Comparison of ENCODE assay signal across 19 cellular contexts in the genomic region with DNA sequence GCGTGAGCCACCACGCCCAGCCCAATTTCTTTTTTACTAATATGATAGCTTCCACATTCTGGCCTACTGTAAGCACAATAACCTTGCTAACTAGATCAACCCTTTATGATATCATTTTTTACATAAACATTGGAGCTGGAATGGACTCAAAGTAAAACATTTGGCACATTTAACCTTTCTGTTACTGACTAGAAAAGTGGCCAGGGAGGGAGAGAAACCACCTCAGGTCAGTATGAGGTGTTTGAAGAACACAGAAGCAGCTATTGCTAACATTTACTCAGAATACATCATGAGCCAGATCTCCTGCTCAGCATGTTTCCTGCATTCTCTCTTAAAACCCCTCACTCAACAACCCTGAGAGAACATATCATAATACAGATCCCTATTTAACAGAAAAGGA. TPM values are rescaled to one million over a fixed set of nuclear protein-coding genes. Genes with fewer than 3 reads are reported as not detected.
DNase-seq lines count a peak whose midpoint lies in the region; ATAC-seq, FAIRE-seq and TF ChIP-seq lines count a peak whose summit lies in the region.
"Had no signal": no experiment of that assay in that cellular context is flagged by ENCODE, and none has a peak within 500 bp of the region (broad histone marks: within the 10 kb centered on the region; RNA-seq: fewer than 3 reads in every experiment).

No MANE protein-coding gene starts in this region.

- intact Hi-C loops in IMR-90 (cut with micrococcal nuclease), result no loop called here
- intact Hi-C loops in pancreas (cut with DNase I), result no loop called here

- no peak overlapping the region for H3K18ac ChIP-seq in IMR-90 (ENCODE audit: low read depth, low read length)

- no peaks in the 10 kb centered on the region for H3K9me3 Mint-ChIP-seq in WTC11
- H3K9me3 Mint-ChIP-seq: CD8-positive, alpha-beta T cell; IgD-negative memory B cell had no signal

- H3K4me3 ChIP-seq in IMR-90 (ENCODE audit: insufficient read depth, low read depth, low read length), result no peak overlapping the region
- no peak overlapping the region for H3K4me3 ChIP-seq in pancreas
- H3K4me3 ChIP-seq: BLaER1 treated with 17β-estradiol and CSF1 and Interleukin-3, amounts not matched to agents 10 nM and 100 nM; GM23248 had no signal

- no peak overlapping the region for H3K4me3 Mint-ChIP-seq in WTC11
- H3K4me3 Mint-ChIP-seq: B cell; CD8-positive, alpha-beta T cell; IgD-negative memory B cell had no signal

- ATAC-seq in IMR-90 (ENCODE audit: low read depth) (no peak), WTC11 (no peak), pancreas (peak; percentile 32 to 69 (median 44))
- ATAC-seq: CD8-positive, alpha-beta T cell had no signal

- H2AK9ac ChIP-seq in IMR-90 (replicated peaks; ENCODE audit: low read depth, low read length, poor library complexity), result no peak overlapping the region

- no CpG with 5 or more reads among the region's 2 CpGs for WGBS in IMR-90 (ENCODE audit: extremely low coverage in 2 of 2, insufficient read length in 1 of 2), 2 experiments
- 42 to 44% methylated on average over 2 of the region's 2 CpGs for WGBS in pancreas, 2 donors

- TF ChIP-seq CTCF in IMR-90 (conservative IDR thresholded peaks at IDR 0.05; ENCODE audit: low read depth, low read length), result no peak
- TF ChIP-seq CTCF in WTC11 (IDR thresholded peaks at IDR 0.05), result no peak
- no peak for TF ChIP-seq CTCF in pancreas (IDR thresholded peaks at IDR 0.05)

- H3K27me3 ChIP-seq in IMR-90 (ENCODE audit: control insufficient read depth, insufficient read depth, low read length) (no peaks in the 10 kb centered on the region), pancreas (no peaks in the 10 kb centered on the region)
- H3K27me3 ChIP-seq: BLaER1 treated with 17β-estradiol and CSF1 and Interleukin-3, amounts not matched to agents 10 nM and 100 nM had no signal

- DNase-seq in IMR-90, result peak; percentile 22
- no peak for DNase-seq in WTC11 (ENCODE audit: low spot score)
- DNase-seq in dermis blood vessel endothelial cell, result peak; percentile 17
- DNase-seq in pancreas, result no peak
- DNase-seq in DMS79 treated with DMSO at 0.1 percent for 48 hours (lab: John Stamatoyannopoulos, UW), result no peak
- no peak for DNase-seq in stimulated activated CD4-positive, alpha-beta T cell treated with anti-CD3 and anti-CD28 coated beads, Interleukin-12 subunit alpha, Interleukin-12 subunit beta, amount 100 ng/mL, for 4 hours
- no peak for DNase-seq in amniotic stem cell (lab: John Stamatoyannopoulos, UW)
- DNase-seq: Calu3; CD8-positive, alpha-beta T cell; DND-41; EL; GM23248; HCEC 1CT had no signal

- peaks cover 26 to 53% of the 10 kb centered on the region in 2 experiments for H3K79me1 ChIP-seq in IMR-90 (ENCODE audit: low read depth in 1 of 2, low read length in 2 of 2)

- H3K27ac Mint-ChIP-seq in WTC11, result peak overlapping the region; percentile 18
- H3K27ac Mint-ChIP-seq: B cell; CD8-positive, alpha-beta T cell had no signal

- H4K20me1 ChIP-seq in IMR-90 (ENCODE audit: insufficient read depth, low read length), result peaks cover 13% of the 10 kb centered on the region; the same call in 1 of the 2 replicates

- no peak overlapping the region for H3K14ac ChIP-seq in IMR-90 (replicated peaks; ENCODE audit: low read depth, low read length)

- H2AFZ ChIP-seq in IMR-90 (replicated peaks; ENCODE audit: low read length, poor library complexity), result no peak overlapping the region
- H2AFZ ChIP-seq: GM23248 had no signal

- H3K4me2 ChIP-seq in IMR-90 (ENCODE audit: low read depth, low read length), result no peak overlapping the region
- H3K4me2 ChIP-seq: BLaER1 treated with 17β-estradiol and CSF1 and Interleukin-3, amounts not matched to agents 10 nM and 100 nM had no signal

- H3K27me3 Mint-ChIP-seq in WTC11 (ENCODE audit: low read depth), result no peaks in the 10 kb centered on the region
- H3K27me3 Mint-ChIP-seq: B cell, IgD-negative memory B cell had no signal

- H2AK5ac ChIP-seq in IMR-90 (ENCODE audit: low read depth, low read length), result no peak overlapping the region

- no peak for TF ChIP-seq POLR2A in IMR-90 (IDR thresholded peaks at IDR 0.05; ENCODE audit: low read depth, low read length)

- H3K9me3 ChIP-seq in IMR-90 (ENCODE audit: control insufficient read depth, insufficient read depth, low read length) (no peaks in the 10 kb centered on the region), pancreas (no peaks in the 10 kb centered on the region)
- H3K9me3 ChIP-seq: BLaER1 treated with 17β-estradiol and CSF1 and Interleukin-3, amounts not matched to agents 10 nM and 100 nM had no signal

- H4K91ac ChIP-seq in IMR-90 (ENCODE audit: insufficient read depth, low read depth, low read length), result no peak overlapping the region

- dilution Hi-C loops in IMR-90 (cut with HindIII; ENCODE audit: low sequenced_read_pairs, unreplicated experiment), result no loop called here

- in situ Hi-C loops in IMR-90 (cut with MboI; ENCODE audit: low sequenced_read_pairs), result no loop called here

- no peak overlapping the region for H3K23ac ChIP-seq in IMR-90 (ENCODE audit: low read depth, low read length)

- H2BK120ac ChIP-seq in IMR-90 (ENCODE audit: low read depth, low read length), result no peak overlapping the region

- FAIRE-seq in pancreas (lab: Jason Lieb, UNC), result no peak
- FAIRE-seq: GM12891, H54, HTR-8/SVneo had no signal

- no peak for TF ChIP-seq RAD21 in IMR-90 (IDR thresholded peaks at IDR 0.05; ENCODE audit: low read length)

- no peak overlapping the region for H3K9ac ChIP-seq in IMR-90 (ENCODE audit: low read depth, low read length)
- H3K9ac ChIP-seq: BLaER1 treated with 17β-estradiol and CSF1 and Interleukin-3, amounts not matched to agents 10 nM and 100 nM; GM23248 had no signal

- no peaks in the 10 kb centered on the region for H3K36me3 Mint-ChIP-seq in WTC11
- H3K36me3 Mint-ChIP-seq: IgD-negative memory B cell had no signal

- CTCF ChIA-PET in IMR-90 (lab: Yijun Ruan, JAX), result no interaction called here
- CTCF ChIA-PET in WTC11 (lab: Charles Lee), result interaction anchor here (0.6 kb wide), 1 partner anchor 35 kb away, joined by 3 read pairs; no protein-coding TSS in a partner anchor

- H3K9me1 ChIP-seq in IMR-90 (ENCODE audit: insufficient read depth, low read length), result peaks cover 22% of the 10 kb centered on the region

- BruUV-seq in IMR-90 (replicated peaks; lab: Mats Ljungman, UMichigan), result no TSS peak

- H2BK20ac ChIP-seq in IMR-90 (ENCODE audit: low read depth, low read length), result no peak overlapping the region

- H2BK5ac ChIP-seq in IMR-90 (ENCODE audit: low read depth, low read length, poor library complexity, severe bottlenecking), result no peak overlapping the region

- H3K4me1 ChIP-seq in IMR-90 (ENCODE audit: control insufficient read depth, insufficient read depth, low read length) (peaks cover 25% of the 10 kb centered on the region), pancreas (peaks cover 22 to 35% (median 33%) of the 10 kb centered on the region in 3 donors)

- H3K4ac ChIP-seq in IMR-90 (ENCODE audit: low read depth, low read length), result no peak overlapping the region

- H2BK15ac ChIP-seq in IMR-90 (ENCODE audit: low read depth, low read length), result no peak overlapping the region

- H3K36me3 ChIP-seq in IMR-90 (ENCODE audit: control insufficient read depth, insufficient read depth, low read length) (no peaks in the 10 kb centered on the region), pancreas (no peaks in the 10 kb centered on the region)
- H3K36me3 ChIP-seq: BLaER1 treated with 17β-estradiol and CSF1 and Interleukin-3, amounts not matched to agents 10 nM and 100 nM had no signal

- peaks cover 29% of the 10 kb centered on the region for H3K4me1 Mint-ChIP-seq in WTC11

- no peak overlapping the region for H3K56ac ChIP-seq in IMR-90 (ENCODE audit: extremely low read depth, insufficient read depth, low read length)

- H3K27ac ChIP-seq in IMR-90 (ENCODE audit: insufficient read depth, low read length) (no peak overlapping the region), pancreas (peak overlapping the region in 3 of 4 donors; percentile 15 to 76 (median 63))
- H3K27ac ChIP-seq: BLaER1 treated with 17β-estradiol and CSF1 and Interleukin-3, amounts not matched to agents 10 nM and 100 nM; GM23248 had no signal

- POLR2A ChIA-PET in IMR-90 (lab: Charles Lee; ENCODE audit: unreplicated experiment), result no interaction called here
- POLR2A ChIA-PET in WTC11 (lab: Charles Lee), result no interaction called here

- no peak overlapping the region for H4K8ac ChIP-seq in IMR-90 (ENCODE audit: low read depth in 2 of 2, low read length in 2 of 2)

- H4K5ac ChIP-seq in IMR-90 (ENCODE audit: low read depth, low read length), result no peak overlapping the region

TF ChIP-seq in IMR-90, 13 proteins besides CTCF, POLR2A, EP300 and RAD21 (continues in another document):
- TF ChIP-seq NFE2L2 (IDR thresholded peaks at IDR 0.05; ENCODE audit: low read depth, low read length), result no peak
- TF ChIP-seq RFX5 (IDR thresholded peaks at IDR 0.05; ENCODE audit: low read depth, low read length), result no peak
- TF ChIP-seq, protein P1, sequence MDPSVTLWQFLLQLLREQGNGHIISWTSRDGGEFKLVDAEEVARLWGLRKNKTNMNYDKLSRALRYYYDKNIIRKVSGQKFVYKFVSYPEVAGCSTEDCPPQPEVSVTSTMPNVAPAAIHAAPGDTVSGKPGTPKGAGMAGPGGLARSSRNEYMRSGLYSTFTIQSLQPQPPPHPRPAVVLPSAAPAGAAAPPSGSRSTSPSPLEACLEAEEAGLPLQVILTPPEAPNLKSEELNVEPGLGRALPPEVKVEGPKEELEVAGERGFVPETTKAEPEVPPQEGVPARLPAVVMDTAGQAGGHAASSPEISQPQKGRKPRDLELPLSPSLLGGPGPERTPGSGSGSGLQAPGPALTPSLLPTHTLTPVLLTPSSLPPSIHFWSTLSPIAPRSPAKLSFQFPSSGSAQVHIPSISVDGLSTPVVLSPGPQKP (IDR thresholded peaks at IDR 0.05; ENCODE audit: borderline replicate concordance, low read depth, low read length), result no peak

RNA-seq across cellular contexts. Expression of a gene that starts 27.3 kb away (rescaled TPM):
- 26.7 and 30.8 TPM in 2 replicates for total RNA-seq in IMR-90 (2012; rRNA removed)
- polyA plus RNA-seq in IMR-90 (2012; rRNA removed), result 9.8 and 12.1 TPM in 2 replicates
- polyA plus RNA-seq in IMR-90 (2012; cell fraction: cytosol; rRNA removed), result 7.5 and 12.1 TPM in 2 replicates
- 6.0 and 7.7 TPM in 2 replicates for polyA plus RNA-seq in IMR-90 (2012; cell fraction: nucleus; rRNA removed; ENCODE audit: low replicate concordance)
- 12.4 to 14.0 TPM (median 13.2 TPM) in 3 replicates for total RNA-seq in WTC11 (2021)
- total RNA-seq in dermis blood vessel endothelial cell, result 64.0 and 69.3 TPM in 2 replicates
- total RNA-seq in pancreas, result 10 to 100 TPM; 10.9 to 21.6 (median 14.4) TPM
- polyA plus RNA-seq in pancreas, result 1 to 10 TPM; 4.8 to 7.4 TPM

Comparison
In these comparisons a context has a peak if more than half of its experiments do, and no peak if none do; other contexts are left out.
1. ATAC-seq: peak in pancreas (4 of 4); none in IMR-90 (single experiment) and WTC11 (single experiment).
2. DNase-seq: peak in IMR-90 (single experiment) and dermis blood vessel endothelial cell (single experiment); none in WTC11 (single experiment), pancreas (0 of 6), DMS79 treated with DMSO at 0.1 percent for 48 hours (single experiment), stimulated activated CD4-positive, alpha-beta T cell treated with anti-CD3 and anti-CD28 coated beads, Interleukin-12 subunit alpha, Interleukin-12 subunit beta, amount 100 ng/mL, for 4 hours (single experiment) and amniotic stem cell (single experiment).